In genomic region chr15:52667597-52667996, GRCh38 we compare ENCODE assay signal across 15 cellular contexts. TPM values are rescaled to one million over a fixed set of nuclear protein-coding genes. Genes with fewer than 3 reads are reported as not detected.
DNase-seq lines count a peak whose midpoint lies in the region; ATAC-seq, FAIRE-seq and TF ChIP-seq lines count a peak whose summit lies in the region.
"Had no signal": no experiment of that assay in that cellular context is flagged by ENCODE, and none has a peak within 500 bp of the region (broad histone marks: within the 10 kb centered on the region; RNA-seq: fewer than 3 reads in every experiment).

No MANE protein-coding gene starts in this region.

- no peaks in the 10 kb centered on the region; the same call in 1 of the 2 replicates for H3K27me3 Mint-ChIP-seq in HFFc6 (ENCODE audit: insufficient read depth)
- H3K27me3 Mint-ChIP-seq: CD4-positive, CD25-positive, alpha-beta regulatory T cell had no signal

- H3K27ac Mint-ChIP-seq in HFFc6, result no peak overlapping the region
- H3K27ac Mint-ChIP-seq: CD4-positive, CD25-positive, alpha-beta regulatory T cell had no signal

- H3K4me1 Mint-ChIP-seq in HFFc6 (ENCODE audit: low read depth), result peaks cover 16% of the 10 kb centered on the region

- no peak overlapping the region for H3K4me3 ChIP-seq in bronchial epithelial cell (ENCODE audit: low read depth, low read length)
- H3K4me3 ChIP-seq: uterus had no signal

- no peak overlapping the region for H3K4me3 Mint-ChIP-seq in HFFc6

- H3K9me3 Mint-ChIP-seq in HFFc6, result no peaks in the 10 kb centered on the region
- H3K9me3 Mint-ChIP-seq: CD4-positive, CD25-positive, alpha-beta regulatory T cell had no signal

- H3K36me3 ChIP-seq in bronchial epithelial cell (ENCODE audit: control insufficient read depth, insufficient read depth, low read length), result peaks cover 9% of the 10 kb centered on the region
- H3K36me3 ChIP-seq: uterus had no signal

- no peak for FAIRE-seq in bronchial epithelial cell (lab: Jason Lieb, UNC)

- ATAC-seq in GM18870 (IDR thresholded peaks at IDR 0.05; ENCODE audit: unreplicated experiment), result peak; percentile 73
- peak; percentile 64 for ATAC-seq in GM21526 (IDR thresholded peaks at IDR 0.05; ENCODE audit: low FRiP score, unreplicated experiment)
- ATAC-seq in HG03135 (IDR thresholded peaks at IDR 0.05; ENCODE audit: unreplicated experiment), result peak; percentile 80
- ATAC-seq: sciatic nerve had no signal

- DNase-seq in bronchial epithelial cell (ENCODE audit: low read depth) (peak; percentile 96), NCI-H748 treated with DMSO at 0.1 percent for 48 hours (lab: John Stamatoyannopoulos, UW) (no peak), NCI-H2107 treated with DMSO at 0.1 percent for 48 hours (lab: John Stamatoyannopoulos, UW; ENCODE audit: unreplicated experiment) (no peak), HFFc6 (no peak), epidermal melanocyte (ENCODE audit: insufficient read length, low spot score) (no peak)
- DNase-seq: anterior cingulate cortex; CD4-positive, CD25-positive, alpha-beta regulatory T cell; HCEC 1CT; hypothalamus; NCI-H1694 treated with DMSO at 0.1 percent for 48 hours; uterus had no signal

- TF ChIP-seq CTCF in bronchial epithelial cell (IDR thresholded peaks at IDR 0.05; ENCODE audit: insufficient read depth, low read length, severe bottlenecking), result no peak
- no peak for TF ChIP-seq CTCF in HFFc6 (IDR thresholded peaks at IDR 0.05)

- H3K27me3 ChIP-seq in bronchial epithelial cell (ENCODE audit: control insufficient read depth, insufficient read depth, low read length), result no peaks in the 10 kb centered on the region
- H3K27me3 ChIP-seq: uterus had no signal

- H3K36me3 Mint-ChIP-seq in HFFc6 (ENCODE audit: low read depth), result peaks cover 52% of the 10 kb centered on the region

RNA-seq across cellular contexts. Expression of gene ATOSA, which starts 11.6 kb away (rescaled TPM):
- 16.6 and 20.0 TPM in 2 replicates for total RNA-seq in bronchial epithelial cell
- 10 to 100 TPM; 17.3 to 28.2 (median 22.0) TPM for total RNA-seq in HFFc6 (2021; fragmentation: NEBNext Ultra II Directional; extraction: Animal tissue kit (Norgen Biotek cat#: 25700))
